ENCODE assay signal across 1 cellular context in the genomic region with DNA sequence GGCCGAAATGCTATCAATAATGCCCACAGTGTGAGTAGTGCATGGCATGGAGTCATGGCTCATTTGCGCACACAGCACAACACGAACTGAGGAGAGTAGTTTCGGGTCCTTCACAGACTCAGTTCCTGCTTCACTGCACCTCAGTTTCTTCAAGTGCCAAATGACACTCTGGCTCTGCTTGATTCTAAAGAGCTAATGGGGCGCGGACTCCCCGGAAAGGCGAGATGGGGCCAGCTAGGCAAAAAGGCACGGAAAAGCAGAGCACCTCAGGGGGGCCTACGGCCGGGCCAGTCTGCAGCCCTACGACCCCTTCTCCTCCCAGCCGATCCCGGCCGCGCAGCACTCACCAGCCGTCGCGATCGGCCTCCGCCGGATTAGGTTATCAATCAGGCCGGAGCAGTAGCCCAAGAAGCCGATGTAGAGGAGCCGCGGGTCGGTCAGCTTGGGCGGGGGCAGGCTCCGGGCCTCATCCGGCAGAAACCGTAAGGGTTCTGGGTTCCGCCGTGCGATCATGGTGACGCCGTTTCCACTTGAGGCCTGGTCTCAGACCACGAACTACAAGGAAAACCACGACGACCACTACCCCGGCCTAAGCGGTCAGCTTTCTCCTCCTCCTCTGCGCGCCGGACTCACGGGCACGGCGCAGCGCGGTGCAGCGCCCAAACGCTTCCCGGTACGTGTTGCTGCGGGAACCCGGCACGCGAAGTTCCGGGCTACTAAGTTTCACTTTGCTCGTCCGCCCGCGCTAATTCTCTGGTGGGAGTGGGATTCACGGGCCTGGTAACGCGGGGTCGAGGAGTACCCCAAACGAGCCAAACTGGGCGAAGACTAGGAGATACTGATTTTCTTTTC.
TF ChIP-seq lines count a peak whose summit lies in the region.

A gene (minus strand): TSS at position 631 of the 852 bp plus-strand sequence. CDS start 118 bp downstream, at position 513.

TF ChIP-seq in K562, 482 proteins besides CTCF, POLR2A, EP300 and RAD21 (continued from another document and continues in another):
- TF ChIP-seq, protein P1, sequence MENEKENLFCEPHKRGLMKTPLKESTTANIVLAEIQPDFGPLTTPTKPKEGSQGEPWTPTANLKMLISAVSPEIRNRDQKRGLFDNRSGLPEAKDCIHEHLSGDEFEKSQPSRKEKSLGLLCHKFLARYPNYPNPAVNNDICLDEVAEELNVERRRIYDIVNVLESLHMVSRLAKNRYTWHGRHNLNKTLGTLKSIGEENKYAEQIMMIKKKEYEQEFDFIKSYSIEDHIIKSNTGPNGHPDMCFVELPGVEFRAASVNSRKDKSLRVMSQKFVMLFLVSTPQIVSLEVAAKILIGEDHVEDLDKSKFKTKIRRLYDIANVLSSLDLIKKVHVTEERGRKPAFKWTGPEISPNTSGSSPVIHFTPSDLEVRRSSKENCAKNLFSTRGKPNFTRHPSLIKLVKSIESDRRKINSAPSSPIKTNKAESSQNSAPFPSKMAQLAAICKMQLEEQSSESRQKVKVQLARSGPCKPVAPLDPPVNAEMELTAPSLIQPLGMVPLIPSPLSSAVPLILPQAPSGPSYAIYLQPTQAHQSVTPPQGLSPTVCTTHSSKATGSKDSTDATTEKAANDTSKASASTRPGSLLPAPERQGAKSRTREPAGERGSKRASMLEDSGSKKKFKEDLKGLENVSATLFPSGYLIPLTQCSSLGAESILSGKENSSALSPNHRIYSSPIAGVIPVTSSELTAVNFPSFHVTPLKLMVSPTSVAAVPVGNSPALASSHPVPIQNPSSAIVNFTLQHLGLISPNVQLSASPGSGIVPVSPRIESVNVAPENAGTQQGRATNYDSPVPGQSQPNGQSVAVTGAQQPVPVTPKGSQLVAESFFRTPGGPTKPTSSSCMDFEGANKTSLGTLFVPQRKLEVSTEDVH (IDR thresholded peaks at IDR 0.05; ENCODE audit: low read depth, partially characterized antibody), result peak; percentile 49
- TF ChIP-seq SETDB1 (IDR thresholded peaks at IDR 0.05; ENCODE audit: low read length) (no peak), SREBF2 (CRISPR knock-in tag; IDR thresholded peaks at IDR 0.05) (no peak), KHSRP (IDR thresholded peaks at IDR 0.05) (no peak), U2AF2 (optimal IDR thresholded peaks at IDR 0.05; ENCODE audit: low read depth, low read length) (no peak), ELF2 (CRISPR knock-in tag; IDR thresholded peaks at IDR 0.05) (no peak), SMARCA5 (IDR thresholded peaks at IDR 0.05) (no peak), RNF2 (IDR thresholded peaks at IDR 0.05) (peak; percentile 87), CCNT2 (IDR thresholded peaks at IDR 0.05; ENCODE audit: borderline replicate concordance, extremely low read depth, insufficient read length, low read depth, low read length) (peak; percentile 66), HNRNPUL1 (IDR thresholded peaks at IDR 0.05; ENCODE audit: low read length) (no peak), KDM2B (CRISPR knock-in tag; IDR thresholded peaks at IDR 0.05) (peak; percentile 73; the same call in 1 of the 2 replicates), EHMT2 (IDR thresholded peaks at IDR 0.05) (no peak), RCOR1 (IDR thresholded peaks at IDR 0.05; ENCODE audit: borderline replicate concordance in 1 of 2, low read depth in 2 of 2, low read length in 2 of 2) (peak; percentile 40 to 85; a peak in 2 of 4 replicates), ZKSCAN8 (CRISPR knock-in tag; IDR thresholded peaks at IDR 0.05) (peak; percentile 61; the same call in 1 of the 2 replicates), STAG1 (CRISPR knock-in tag; IDR thresholded peaks at IDR 0.05; ENCODE audit: borderline replicate concordance) (no peak), EWSR1 (IDR thresholded peaks at IDR 0.05; ENCODE audit: borderline replicate concordance, low read depth, partially characterized antibody) (no peak), KDM5B (IDR thresholded peaks at IDR 0.05; ENCODE audit: insufficient replicate concordance, low read depth, low read length) (peak; percentile 88), POU5F1 (IDR thresholded peaks at IDR 0.05; ENCODE audit: borderline replicate concordance, low read depth, low read length, partially characterized antibody) (no peak), ZNF696 (CRISPR knock-in tag; conservative IDR thresholded peaks at IDR 0.05) (no peak), YY1 (IDR thresholded peaks at IDR 0.05; ENCODE audit: borderline replicate concordance in 1 of 3, control insufficient read depth in 1 of 3, extremely low read depth in 1 of 3, insufficient read depth in 3 of 3, insufficient read length in 1 of 3, insufficient replicate concordance in 2 of 3, low read depth in 1 of 3, low read length in 2 of 3) (peak in 2 of 3 experiments; percentile 73 to 79), ZNF444 (CRISPR knock-in tag; IDR thresholded peaks at IDR 0.05) (no peak), SOX6 (IDR thresholded peaks at IDR 0.05) (peak; percentile 53; the same call in 1 of the 2 replicates), ZNF668 (CRISPR knock-in tag; IDR thresholded peaks at IDR 0.05) (no peak), SMARCE1 (IDR thresholded peaks at IDR 0.05) (no peak), TCF7L2 (IDR thresholded peaks at IDR 0.05; ENCODE audit: low read depth, low read length) (no peak), ZNF589 (CRISPR knock-in tag; IDR thresholded peaks at IDR 0.05; ENCODE audit: low read depth) (no peak; the same call in 1 of the 2 replicates), CREM (IDR thresholded peaks at IDR 0.05; ENCODE audit: low read depth) (peak; percentile 87), FOXJ2 (tag; IDR thresholded peaks at IDR 0.05) (no peak), PHF8 (IDR thresholded peaks at IDR 0.05; ENCODE audit: borderline replicate concordance, low read length) (peak; percentile 90), SAP30 (IDR thresholded peaks at IDR 0.05; ENCODE audit: borderline replicate concordance, insufficient read depth, low read depth, low read length, poor library complexity, severe bottlenecking) (peak; percentile 70), FOXK1 (CRISPR knock-in tag; IDR thresholded peaks at IDR 0.05; ENCODE audit: borderline replicate concordance) (no peak), ZNF253 (CRISPR knock-in tag; conservative IDR thresholded peaks at IDR 0.05) (no peak), ATF1 (CRISPR knock-in tag; IDR thresholded peaks at IDR 0.05) (no peak; the same call in 1 of the 2 replicates), ATF1 (tag; IDR thresholded peaks at IDR 0.05) (peak; percentile 87), ZFPM2 (CRISPR knock-in tag; IDR thresholded peaks at IDR 0.05) (no peak), ZNF354B (CRISPR knock-in tag; IDR thresholded peaks at IDR 0.05) (no peak), PRPF4 (IDR thresholded peaks at IDR 0.05; ENCODE audit: insufficient read depth, low read depth, low read length, poor library complexity, severe bottlenecking) (no peak), COPS2 (conservative IDR thresholded peaks at IDR 0.05) (no peak), TGIF2 (CRISPR knock-in tag; IDR thresholded peaks at IDR 0.05) (0 out of 2 replicates have a peak, but pooled peaks have one; percentile 41), KLF1 (tag; IDR thresholded peaks at IDR 0.05) (no peak), KLF10 (CRISPR knock-in tag; IDR thresholded peaks at IDR 0.05) (no peak)
- TF ChIP-seq, protein P2, sequence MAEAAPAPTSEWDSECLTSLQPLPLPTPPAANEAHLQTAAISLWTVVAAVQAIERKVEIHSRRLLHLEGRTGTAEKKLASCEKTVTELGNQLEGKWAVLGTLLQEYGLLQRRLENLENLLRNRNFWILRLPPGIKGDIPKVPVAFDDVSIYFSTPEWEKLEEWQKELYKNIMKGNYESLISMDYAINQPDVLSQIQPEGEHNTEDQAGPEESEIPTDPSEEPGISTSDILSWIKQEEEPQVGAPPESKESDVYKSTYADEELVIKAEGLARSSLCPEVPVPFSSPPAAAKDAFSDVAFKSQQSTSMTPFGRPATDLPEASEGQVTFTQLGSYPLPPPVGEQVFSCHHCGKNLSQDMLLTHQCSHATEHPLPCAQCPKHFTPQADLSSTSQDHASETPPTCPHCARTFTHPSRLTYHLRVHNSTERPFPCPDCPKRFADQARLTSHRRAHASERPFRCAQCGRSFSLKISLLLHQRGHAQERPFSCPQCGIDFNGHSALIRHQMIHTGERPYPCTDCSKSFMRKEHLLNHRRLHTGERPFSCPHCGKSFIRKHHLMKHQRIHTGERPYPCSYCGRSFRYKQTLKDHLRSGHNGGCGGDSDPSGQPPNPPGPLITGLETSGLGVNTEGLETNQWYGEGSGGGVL (CRISPR knock-in tag; IDR thresholded peaks at IDR 0.05), result no peak
- TF ChIP-seq, protein P3, sequence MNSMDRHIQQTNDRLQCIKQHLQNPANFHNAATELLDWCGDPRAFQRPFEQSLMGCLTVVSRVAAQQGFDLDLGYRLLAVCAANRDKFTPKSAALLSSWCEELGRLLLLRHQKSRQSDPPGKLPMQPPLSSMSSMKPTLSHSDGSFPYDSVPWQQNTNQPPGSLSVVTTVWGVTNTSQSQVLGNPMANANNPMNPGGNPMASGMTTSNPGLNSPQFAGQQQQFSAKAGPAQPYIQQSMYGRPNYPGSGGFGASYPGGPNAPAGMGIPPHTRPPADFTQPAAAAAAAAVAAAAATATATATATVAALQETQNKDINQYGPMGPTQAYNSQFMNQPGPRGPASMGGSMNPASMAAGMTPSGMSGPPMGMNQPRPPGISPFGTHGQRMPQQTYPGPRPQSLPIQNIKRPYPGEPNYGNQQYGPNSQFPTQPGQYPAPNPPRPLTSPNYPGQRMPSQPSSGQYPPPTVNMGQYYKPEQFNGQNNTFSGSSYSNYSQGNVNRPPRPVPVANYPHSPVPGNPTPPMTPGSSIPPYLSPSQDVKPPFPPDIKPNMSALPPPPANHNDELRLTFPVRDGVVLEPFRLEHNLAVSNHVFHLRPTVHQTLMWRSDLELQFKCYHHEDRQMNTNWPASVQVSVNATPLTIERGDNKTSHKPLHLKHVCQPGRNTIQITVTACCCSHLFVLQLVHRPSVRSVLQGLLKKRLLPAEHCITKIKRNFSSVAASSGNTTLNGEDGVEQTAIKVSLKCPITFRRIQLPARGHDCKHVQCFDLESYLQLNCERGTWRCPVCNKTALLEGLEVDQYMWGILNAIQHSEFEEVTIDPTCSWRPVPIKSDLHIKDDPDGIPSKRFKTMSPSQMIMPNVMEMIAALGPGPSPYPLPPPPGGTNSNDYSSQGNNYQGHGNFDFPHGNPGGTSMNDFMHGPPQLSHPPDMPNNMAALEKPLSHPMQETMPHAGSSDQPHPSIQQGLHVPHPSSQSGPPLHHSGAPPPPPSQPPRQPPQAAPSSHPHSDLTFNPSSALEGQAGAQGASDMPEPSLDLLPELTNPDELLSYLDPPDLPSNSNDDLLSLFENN (IDR thresholded peaks at IDR 0.05; ENCODE audit: low read depth in 2 of 2, low read length in 2 of 2), result peak; percentile 46 to 53; a peak in 2 of 4 replicates
- TF ChIP-seq, protein P4, sequence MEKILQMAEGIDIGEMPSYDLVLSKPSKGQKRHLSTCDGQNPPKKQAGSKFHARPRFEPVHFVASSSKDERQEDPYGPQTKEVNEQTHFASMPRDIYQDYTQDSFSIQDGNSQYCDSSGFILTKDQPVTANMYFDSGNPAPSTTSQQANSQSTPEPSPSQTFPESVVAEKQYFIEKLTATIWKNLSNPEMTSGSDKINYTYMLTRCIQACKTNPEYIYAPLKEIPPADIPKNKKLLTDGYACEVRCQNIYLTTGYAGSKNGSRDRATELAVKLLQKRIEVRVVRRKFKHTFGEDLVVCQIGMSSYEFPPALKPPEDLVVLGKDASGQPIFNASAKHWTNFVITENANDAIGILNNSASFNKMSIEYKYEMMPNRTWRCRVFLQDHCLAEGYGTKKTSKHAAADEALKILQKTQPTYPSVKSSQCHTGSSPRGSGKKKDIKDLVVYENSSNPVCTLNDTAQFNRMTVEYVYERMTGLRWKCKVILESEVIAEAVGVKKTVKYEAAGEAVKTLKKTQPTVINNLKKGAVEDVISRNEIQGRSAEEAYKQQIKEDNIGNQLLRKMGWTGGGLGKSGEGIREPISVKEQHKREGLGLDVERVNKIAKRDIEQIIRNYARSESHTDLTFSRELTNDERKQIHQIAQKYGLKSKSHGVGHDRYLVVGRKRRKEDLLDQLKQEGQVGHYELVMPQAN (IDR thresholded peaks at IDR 0.05; ENCODE audit: borderline replicate concordance), result peak; percentile 47; the same call in 1 of the 2 replicates
- TF ChIP-seq, protein P5, sequence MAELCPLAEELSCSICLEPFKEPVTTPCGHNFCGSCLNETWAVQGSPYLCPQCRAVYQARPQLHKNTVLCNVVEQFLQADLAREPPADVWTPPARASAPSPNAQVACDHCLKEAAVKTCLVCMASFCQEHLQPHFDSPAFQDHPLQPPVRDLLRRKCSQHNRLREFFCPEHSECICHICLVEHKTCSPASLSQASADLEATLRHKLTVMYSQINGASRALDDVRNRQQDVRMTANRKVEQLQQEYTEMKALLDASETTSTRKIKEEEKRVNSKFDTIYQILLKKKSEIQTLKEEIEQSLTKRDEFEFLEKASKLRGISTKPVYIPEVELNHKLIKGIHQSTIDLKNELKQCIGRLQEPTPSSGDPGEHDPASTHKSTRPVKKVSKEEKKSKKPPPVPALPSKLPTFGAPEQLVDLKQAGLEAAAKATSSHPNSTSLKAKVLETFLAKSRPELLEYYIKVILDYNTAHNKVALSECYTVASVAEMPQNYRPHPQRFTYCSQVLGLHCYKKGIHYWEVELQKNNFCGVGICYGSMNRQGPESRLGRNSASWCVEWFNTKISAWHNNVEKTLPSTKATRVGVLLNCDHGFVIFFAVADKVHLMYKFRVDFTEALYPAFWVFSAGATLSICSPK (IDR thresholded peaks at IDR 0.05; ENCODE audit: borderline replicate concordance), result no peak
- TF ChIP-seq, protein P6, sequence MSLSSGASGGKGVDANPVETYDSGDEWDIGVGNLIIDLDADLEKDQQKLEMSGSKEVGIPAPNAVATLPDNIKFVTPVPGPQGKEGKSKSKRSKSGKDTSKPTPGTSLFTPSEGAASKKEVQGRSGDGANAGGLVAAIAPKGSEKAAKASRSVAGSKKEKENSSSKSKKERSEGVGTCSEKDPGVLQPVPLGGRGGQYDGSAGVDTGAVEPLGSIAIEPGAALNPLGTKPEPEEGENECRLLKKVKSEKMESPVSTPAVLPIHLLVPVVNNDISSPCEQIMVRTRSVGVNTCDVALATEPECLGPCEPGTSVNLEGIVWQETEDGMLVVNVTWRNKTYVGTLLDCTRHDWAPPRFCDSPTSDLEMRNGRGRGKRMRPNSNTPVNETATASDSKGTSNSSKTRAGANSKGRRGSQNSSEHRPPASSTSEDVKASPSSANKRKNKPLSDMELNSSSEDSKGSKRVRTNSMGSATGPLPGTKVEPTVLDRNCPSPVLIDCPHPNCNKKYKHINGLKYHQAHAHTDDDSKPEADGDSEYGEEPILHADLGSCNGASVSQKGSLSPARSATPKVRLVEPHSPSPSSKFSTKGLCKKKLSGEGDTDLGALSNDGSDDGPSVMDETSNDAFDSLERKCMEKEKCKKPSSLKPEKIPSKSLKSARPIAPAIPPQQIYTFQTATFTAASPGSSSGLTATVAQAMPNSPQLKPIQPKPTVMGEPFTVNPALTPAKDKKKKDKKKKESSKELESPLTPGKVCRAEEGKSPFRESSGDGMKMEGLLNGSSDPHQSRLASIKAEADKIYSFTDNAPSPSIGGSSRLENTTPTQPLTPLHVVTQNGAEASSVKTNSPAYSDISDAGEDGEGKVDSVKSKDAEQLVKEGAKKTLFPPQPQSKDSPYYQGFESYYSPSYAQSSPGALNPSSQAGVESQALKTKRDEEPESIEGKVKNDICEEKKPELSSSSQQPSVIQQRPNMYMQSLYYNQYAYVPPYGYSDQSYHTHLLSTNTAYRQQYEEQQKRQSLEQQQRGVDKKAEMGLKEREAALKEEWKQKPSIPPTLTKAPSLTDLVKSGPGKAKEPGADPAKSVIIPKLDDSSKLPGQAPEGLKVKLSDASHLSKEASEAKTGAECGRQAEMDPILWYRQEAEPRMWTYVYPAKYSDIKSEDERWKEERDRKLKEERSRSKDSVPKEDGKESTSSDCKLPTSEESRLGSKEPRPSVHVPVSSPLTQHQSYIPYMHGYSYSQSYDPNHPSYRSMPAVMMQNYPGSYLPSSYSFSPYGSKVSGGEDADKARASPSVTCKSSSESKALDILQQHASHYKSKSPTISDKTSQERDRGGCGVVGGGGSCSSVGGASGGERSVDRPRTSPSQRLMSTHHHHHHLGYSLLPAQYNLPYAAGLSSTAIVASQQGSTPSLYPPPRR (CRISPR knock-in tag; IDR thresholded peaks at IDR 0.05; ENCODE audit: borderline replicate concordance), result no peak
